In genomic region chr9:91420471-91421021, GRCh38 we compare ENCODE assay signal across 8 cellular contexts. TPM values are rescaled to one million over a fixed set of nuclear protein-coding genes. Genes with fewer than 3 reads are reported as not detected.
A peak's percentile ranks its signal among the peaks of the same experiment; 100 is the strongest.
DNase-seq lines count a peak whose midpoint lies in the region; ATAC-seq, FAIRE-seq and TF ChIP-seq lines count a peak whose summit lies in the region.
"Had no signal": no experiment of that assay in that cellular context is flagged by ENCODE, and none has a peak within 500 bp of the region (broad histone marks: within the 10 kb centered on the region; RNA-seq: fewer than 3 reads in every experiment).

No MANE protein-coding gene starts in this region.

- no peaks in the 10 kb centered on the region for H3K36me3 Mint-ChIP-seq in astrocyte (ENCODE audit: low read depth, unreplicated experiment)

- no peaks in the 10 kb centered on the region for H3K36me3 ChIP-seq in KMS-11 (ENCODE audit: insufficient read depth)
- H3K36me3 ChIP-seq in astrocyte (ENCODE audit: insufficient read depth, low read length) = no peaks in the 10 kb centered on the region
- no peaks in the 10 kb centered on the region for H3K36me3 ChIP-seq in stomach smooth muscle (ENCODE audit: control insufficient read depth in 2 of 2, insufficient read depth in 2 of 2, low read length in 2 of 2)

- no peaks in the 10 kb centered on the region for H3K27me3 Mint-ChIP-seq in astrocyte (ENCODE audit: low read depth, unreplicated experiment)

- H3K9ac ChIP-seq in KMS-11 (peak overlapping the region; percentile 44; the same call in 1 of the 2 replicates), astrocyte (ENCODE audit: low read length) (peak overlapping the region; percentile 97), stomach smooth muscle (ENCODE audit: low read length in 2 of 2) (peak overlapping the region; percentile 47 to 99)

- H3K9me3 ChIP-seq in astrocyte (ENCODE audit: insufficient read depth, low read depth, low read length) = no peaks in the 10 kb centered on the region
- H3K9me3 ChIP-seq in stomach smooth muscle (ENCODE audit: control insufficient read depth in 2 of 2, low read length in 2 of 2) = no peaks in the 10 kb centered on the region

- FAIRE-seq in astrocyte (lab: Jason Lieb, UNC) = no peak
- FAIRE-seq: endometrium had no signal

- peak overlapping the region; percentile 78 for H3K27ac ChIP-seq in KMS-11
- H3K27ac ChIP-seq in astrocyte (ENCODE audit: low read depth, low read length) = peak overlapping the region; percentile 92
- H3K27ac ChIP-seq in stomach smooth muscle (ENCODE audit: low read length) = no peak overlapping the region

- H3K79me2 ChIP-seq in KMS-11 (ENCODE audit: insufficient read depth, low read depth) = peaks cover 86% of the 10 kb centered on the region
- peaks cover 77% of the 10 kb centered on the region for H3K79me2 ChIP-seq in astrocyte (ENCODE audit: insufficient read depth, low read length)

- peaks cover 45% of the 10 kb centered on the region for H3K4me1 Mint-ChIP-seq in astrocyte (ENCODE audit: low read depth, unreplicated experiment)

- H3K4me3 ChIP-seq in KMS-11 (IDR thresholded peaks at IDR 0.05; ENCODE audit: insufficient read depth, low read depth, low read length) = no peak overlapping the region
- H3K4me3 ChIP-seq in astrocyte (ENCODE audit: insufficient read depth, low read depth, low read length) = peak overlapping the region; percentile 81
- peak overlapping the region; percentile 67 to 95 for H3K4me3 ChIP-seq in stomach smooth muscle (ENCODE audit: low read length in 2 of 2)

- no peaks in the 10 kb centered on the region for H3K9me3 Mint-ChIP-seq in astrocyte (ENCODE audit: unreplicated experiment)

- peaks cover 34% of the 10 kb centered on the region for H4K20me1 ChIP-seq in KMS-11 (ENCODE audit: insufficient read depth)
- peaks cover 22% of the 10 kb centered on the region for H4K20me1 ChIP-seq in astrocyte (ENCODE audit: insufficient read depth, low read length)

- DNase-seq in astrocyte (ENCODE audit: low read depth) (peak; percentile 45), left lobe of liver (ENCODE audit: low spot score) (no peak), DMS114 treated with DMSO at 0.1 percent for 48 hours (lab: John Stamatoyannopoulos, UW; ENCODE audit: unreplicated experiment) (no peak)
- no peak for DNase-seq in stimulated activated CD4-positive, alpha-beta T cell treated with anti-CD3 and anti-CD28 coated beads, Interleukin-12 subunit alpha, Interleukin-12 subunit beta, amount 100 ng/mL, for 4 hours

- H2AFZ ChIP-seq in KMS-11 (ENCODE audit: low read depth) (no peak overlapping the region), astrocyte (ENCODE audit: low read depth, low read length) (no peak overlapping the region)

- peak overlapping the region; percentile 98 for H3K27ac Mint-ChIP-seq in astrocyte (ENCODE audit: unreplicated experiment)

- TF ChIP-seq CTCF in KMS-11 (conservative IDR thresholded peaks at IDR 0.05; ENCODE audit: low read depth, low read length) = no peak
- TF ChIP-seq CTCF in astrocyte (IDR thresholded peaks at IDR 0.05; ENCODE audit: insufficient read depth, low read depth, low read length) = no peak

- H3K4me1 ChIP-seq in KMS-11 (ENCODE audit: low read depth, poor library complexity, severe bottlenecking) = peaks cover 68% of the 10 kb centered on the region
- H3K4me1 ChIP-seq in astrocyte (ENCODE audit: insufficient read depth, low read length) = peaks cover 41% of the 10 kb centered on the region
- H3K4me1 ChIP-seq in stomach smooth muscle (ENCODE audit: control insufficient read depth, insufficient read depth, low read length) = peaks cover 24% of the 10 kb centered on the region

- H3K27me3 ChIP-seq in KMS-11 (ENCODE audit: insufficient read depth, low read depth) = no peaks in the 10 kb centered on the region
- H3K27me3 ChIP-seq in astrocyte (ENCODE audit: insufficient read depth, low read length) = no peaks in the 10 kb centered on the region
- no peaks in the 10 kb centered on the region for H3K27me3 ChIP-seq in stomach smooth muscle (ENCODE audit: control insufficient read depth in 1 of 2, insufficient read depth in 2 of 2, low read length in 2 of 2)

- H3K4me3 Mint-ChIP-seq in astrocyte (ENCODE audit: unreplicated experiment) = peak overlapping the region; percentile 87

- H3K4me2 ChIP-seq in KMS-11 = peak overlapping the region; percentile 92
- peak overlapping the region; percentile 87 for H3K4me2 ChIP-seq in astrocyte (ENCODE audit: low read length)

- peak; percentile 5 for ATAC-seq in left lobe of liver
- no peak for ATAC-seq in GM18907 (IDR thresholded peaks at IDR 0.05; ENCODE audit: unreplicated experiment)

RNA-seq across cellular contexts. Expression of gene NFIL3, which starts 3.1 kb away (rescaled TPM):
- total RNA-seq in astrocyte (32.4 and 37.5 TPM in 2 replicates), left lobe of liver (12.0 TPM)

RNA-seq across cellular contexts. Expression of gene AUH, which starts 58.8 kb away (rescaled TPM):
- total RNA-seq in astrocyte (8.9 and 9.8 TPM in 2 replicates), left lobe of liver (14.6 TPM)

Comparison
In these comparisons a context has a peak if more than half of its experiments do, and no peak if none do; other contexts are left out.
1. H3K9ac ChIP-seq: peak in every context shown above with its lines; median percentile 97 in astrocyte; 73 in stomach smooth muscle; 44 in KMS-11.